Comparison of ENCODE assay signal across 20 cellular contexts in genomic region chr9:104143554-104143919, GRCh38. TPM values are rescaled to one million over a fixed set of nuclear protein-coding genes. Genes with fewer than 3 reads are reported as not detected.
DNase-seq lines count a peak whose midpoint lies in the region; ATAC-seq, FAIRE-seq and TF ChIP-seq lines count a peak whose summit lies in the region.
"Had no signal": no experiment of that assay in that cellular context is flagged by ENCODE, and none has a peak within 500 bp of the region (broad histone marks: within the 10 kb centered on the region; RNA-seq: fewer than 3 reads in every experiment).

No MANE protein-coding gene starts in this region.

- peak overlapping the region; percentile 14 for H3K27ac Mint-ChIP-seq in T-helper 2 cell treated with Interferon-gamma antibody and Interleukin-4, amounts not matched to agents 5 μg/mL and 100 μg/mL, for 36 hours
- H3K27ac Mint-ChIP-seq in activated T-helper 2 cell treated with anti-CD3 and anti-CD28 coated beads, Interferon-gamma antibody, Interleukin-2, Interleukin-4, amounts not matched to agents 10 μg/mL and 5 μg/mL and 100 μg/mL, durations not matched to agents 14 hours and 24 hours and 36 hours = peak overlapping the region; percentile 62
- H3K27ac Mint-ChIP-seq in MCF 10A (ENCODE audit: low read depth, unreplicated experiment) = no peak overlapping the region
- H3K27ac Mint-ChIP-seq: H9 had no signal

- H3K4me2 ChIP-seq in DND-41 (ENCODE audit: insufficient read depth, low read length) = no peak overlapping the region

- POLR2A ChIA-PET in MCF 10A (lab: Yijun Ruan, JAX) = no interaction called here

- H3K4me3 Mint-ChIP-seq in T-helper 2 cell treated with Interferon-gamma antibody and Interleukin-4, amounts not matched to agents 5 μg/mL and 100 μg/mL, for 36 hours = no peak overlapping the region
- no peak overlapping the region for H3K4me3 Mint-ChIP-seq in activated T-helper 2 cell treated with anti-CD3 and anti-CD28 coated beads, Interferon-gamma antibody, Interleukin-2, Interleukin-4, amounts not matched to agents 10 μg/mL and 5 μg/mL and 100 μg/mL, durations not matched to agents 14 hours and 24 hours and 36 hours (ENCODE audit: low read depth)
- H3K4me3 Mint-ChIP-seq in MCF 10A (ENCODE audit: unreplicated experiment) = no peak overlapping the region
- H3K4me3 Mint-ChIP-seq: CD4-positive, alpha-beta memory T cell; H9 had no signal

- no peaks in the 10 kb centered on the region for H3K27me3 ChIP-seq in DND-41 (ENCODE audit: insufficient read depth, low read length, poor library complexity)

- H3K4me1 ChIP-seq in DND-41 (ENCODE audit: insufficient read depth, low read length) = no peaks in the 10 kb centered on the region

- no peak for TF ChIP-seq POLR2A in H54 (IDR thresholded peaks at IDR 0.05; ENCODE audit: low read depth, low read length)

- H3K27me3 Mint-ChIP-seq in T-helper 2 cell treated with Interferon-gamma antibody and Interleukin-4, amounts not matched to agents 5 μg/mL and 100 μg/mL, for 36 hours (ENCODE audit: low read depth) = no peaks in the 10 kb centered on the region
- no peaks in the 10 kb centered on the region for H3K27me3 Mint-ChIP-seq in activated T-helper 2 cell treated with anti-CD3 and anti-CD28 coated beads, Interferon-gamma antibody, Interleukin-2, Interleukin-4, amounts not matched to agents 10 μg/mL and 5 μg/mL and 100 μg/mL, durations not matched to agents 14 hours and 24 hours and 36 hours (ENCODE audit: low read depth)
- H3K27me3 Mint-ChIP-seq in MCF 10A (ENCODE audit: insufficient read depth, unreplicated experiment) = no peaks in the 10 kb centered on the region
- H3K27me3 Mint-ChIP-seq: CD4-positive, alpha-beta memory T cell had no signal

- intact Hi-C loops in activated T-helper 2 cell treated with anti-CD3 and anti-CD28 coated beads, Interferon-gamma antibody, Interleukin-2, Interleukin-4, amounts not matched to agents 10 μg/mL and 5 μg/mL and 100 μg/mL, durations not matched to agents 14 hours and 24 hours and 36 hours (cut with micrococcal nuclease) = loop anchor here (2.0 kb wide), 1 partner anchor 49 kb away; the partner anchor contains the start of gene SMC2
- intact Hi-C loops in MCF 10A (cut with micrococcal nuclease) = no loop called here

- no peaks in the 10 kb centered on the region for H3K9me3 Mint-ChIP-seq in T-helper 2 cell treated with Interferon-gamma antibody and Interleukin-4, amounts not matched to agents 5 μg/mL and 100 μg/mL, for 36 hours
- no peaks in the 10 kb centered on the region for H3K9me3 Mint-ChIP-seq in activated T-helper 2 cell treated with anti-CD3 and anti-CD28 coated beads, Interferon-gamma antibody, Interleukin-2, Interleukin-4, amounts not matched to agents 10 μg/mL and 5 μg/mL and 100 μg/mL, durations not matched to agents 14 hours and 24 hours and 36 hours
- no peaks in the 10 kb centered on the region for H3K9me3 Mint-ChIP-seq in MCF 10A (ENCODE audit: unreplicated experiment)
- H3K9me3 Mint-ChIP-seq: CD4-positive, alpha-beta memory T cell; H9 had no signal

- no peaks in the 10 kb centered on the region for H3K79me2 ChIP-seq in DND-41 (ENCODE audit: insufficient read depth, low read length)

- H2AFZ ChIP-seq in DND-41 (ENCODE audit: low read depth, low read length) = no peak overlapping the region
- H2AFZ ChIP-seq: GM23248 had no signal

- no peaks in the 10 kb centered on the region for H4K20me1 ChIP-seq in DND-41 (ENCODE audit: insufficient read depth, low read length)

- no peak overlapping the region for H3K4me3 ChIP-seq in DND-41 (ENCODE audit: low read depth in 1 of 2, low read length in 2 of 2)
- H3K4me3 ChIP-seq: GM23248 had no signal

- H3K27ac ChIP-seq in DND-41 (ENCODE audit: low read length) = no peak overlapping the region
- H3K27ac ChIP-seq: GM23248 had no signal

- no peak for TF ChIP-seq CTCF in DND-41 (IDR thresholded peaks at IDR 0.05; ENCODE audit: borderline replicate concordance, extremely low read depth, low read length, poor library complexity, severe bottlenecking)
- TF ChIP-seq CTCF in MCF 10A (IDR thresholded peaks at IDR 0.05; ENCODE audit: unreplicated experiment) = no peak

- peaks cover 31% of the 10 kb centered on the region for H3K36me3 Mint-ChIP-seq in T-helper 2 cell treated with Interferon-gamma antibody and Interleukin-4, amounts not matched to agents 5 μg/mL and 100 μg/mL, for 36 hours (ENCODE audit: low read depth)
- peaks cover 57% of the 10 kb centered on the region for H3K36me3 Mint-ChIP-seq in activated T-helper 2 cell treated with anti-CD3 and anti-CD28 coated beads, Interferon-gamma antibody, Interleukin-2, Interleukin-4, amounts not matched to agents 10 μg/mL and 5 μg/mL and 100 μg/mL, durations not matched to agents 14 hours and 24 hours and 36 hours (ENCODE audit: low read depth)
- H3K36me3 Mint-ChIP-seq in MCF 10A (ENCODE audit: insufficient read depth, unreplicated experiment) = no peaks in the 10 kb centered on the region

- H3K36me3 ChIP-seq in DND-41 (ENCODE audit: insufficient read depth, low read length) = peaks cover 50% of the 10 kb centered on the region

- CTCF ChIA-PET in MCF 10A (lab: Yijun Ruan, JAX) = no interaction called here

- FAIRE-seq in H54 (lab: Jason Lieb, UNC) = peak; percentile 80
- FAIRE-seq: D721Med, GM12891, GM18507, H1 had no signal

- H3K4me1 Mint-ChIP-seq in T-helper 2 cell treated with Interferon-gamma antibody and Interleukin-4, amounts not matched to agents 5 μg/mL and 100 μg/mL, for 36 hours (ENCODE audit: low read depth) = peaks cover 16% of the 10 kb centered on the region
- H3K4me1 Mint-ChIP-seq in activated T-helper 2 cell treated with anti-CD3 and anti-CD28 coated beads, Interferon-gamma antibody, Interleukin-2, Interleukin-4, amounts not matched to agents 10 μg/mL and 5 μg/mL and 100 μg/mL, durations not matched to agents 14 hours and 24 hours and 36 hours (ENCODE audit: low read depth) = peaks cover 29% of the 10 kb centered on the region
- no peaks in the 10 kb centered on the region for H3K4me1 Mint-ChIP-seq in MCF 10A (ENCODE audit: insufficient read depth, unreplicated experiment)
- H3K4me1 Mint-ChIP-seq: H9 had no signal

- no peaks in the 10 kb centered on the region for H3K9me3 ChIP-seq in DND-41 (ENCODE audit: insufficient read depth, low read length, severe bottlenecking)

- no peak overlapping the region for H3K9ac ChIP-seq in DND-41 (ENCODE audit: low read depth, low read length)
- H3K9ac ChIP-seq: GM23248 had no signal

- ATAC-seq in DND-41 (ENCODE audit: insufficient read depth, low read depth) (peak; percentile 42; the same call in 1 of the 3 replicates), GM21367 (IDR thresholded peaks at IDR 0.05; ENCODE audit: unreplicated experiment) (no peak), GM21390 (IDR thresholded peaks at IDR 0.05; ENCODE audit: unreplicated experiment) (no peak), HG02759 (IDR thresholded peaks at IDR 0.05; ENCODE audit: unreplicated experiment) (no peak)
- ATAC-seq: HCT116 had no signal

- no TSS peak for BruUV-seq in MCF 10A (replicated peaks; lab: Mats Ljungman, UMichigan)

- DNase-seq in DND-41 = no peak
- DNase-seq in H54 (ENCODE audit: insufficient read length, low spot score) = no peak
- peak; percentile 7 for DNase-seq in T-helper 2 cell treated with Interferon-gamma antibody and Interleukin-4, amounts not matched to agents 5 μg/mL and 100 μg/mL, for 36 hours (ENCODE audit: low spot score)
- no peak for DNase-seq in activated T-helper 2 cell treated with anti-CD3 and anti-CD28 coated beads, Interferon-gamma antibody, Interleukin-2, Interleukin-4, amounts not matched to agents 10 μg/mL and 5 μg/mL and 100 μg/mL, durations not matched to agents 14 hours and 24 hours and 36 hours (ENCODE audit: low spot score)
- DNase-seq in MCF 10A (ENCODE audit: unreplicated experiment) = no peak
- DNase-seq: C1 segment of cervical spinal cord; CD4-positive, alpha-beta memory T cell; DMS 273 treated with DMSO at 0.1 percent for 48 hours; DMS79; GF-D8; GM23248; H9 had no signal

RNA-seq across cellular contexts. Expression of gene SMC2, which starts 49.4 kb away (rescaled TPM):
- 56.1 and 57.5 TPM in 2 replicates for total RNA-seq in activated T-helper 2 cell treated with anti-CD3 and anti-CD28 coated beads, Interferon-gamma antibody, Interleukin-2, Interleukin-4, amounts not matched to agents 10 μg/mL and 5 μg/mL and 100 μg/mL, durations not matched to agents 14 hours and 24 hours and 36 hours
- 13.7 and 23.1 TPM in 2 replicates for total RNA-seq in MCF 10A (2022)
